ENCODE assay signal across 15 cellular contexts in the genomic region with DNA sequence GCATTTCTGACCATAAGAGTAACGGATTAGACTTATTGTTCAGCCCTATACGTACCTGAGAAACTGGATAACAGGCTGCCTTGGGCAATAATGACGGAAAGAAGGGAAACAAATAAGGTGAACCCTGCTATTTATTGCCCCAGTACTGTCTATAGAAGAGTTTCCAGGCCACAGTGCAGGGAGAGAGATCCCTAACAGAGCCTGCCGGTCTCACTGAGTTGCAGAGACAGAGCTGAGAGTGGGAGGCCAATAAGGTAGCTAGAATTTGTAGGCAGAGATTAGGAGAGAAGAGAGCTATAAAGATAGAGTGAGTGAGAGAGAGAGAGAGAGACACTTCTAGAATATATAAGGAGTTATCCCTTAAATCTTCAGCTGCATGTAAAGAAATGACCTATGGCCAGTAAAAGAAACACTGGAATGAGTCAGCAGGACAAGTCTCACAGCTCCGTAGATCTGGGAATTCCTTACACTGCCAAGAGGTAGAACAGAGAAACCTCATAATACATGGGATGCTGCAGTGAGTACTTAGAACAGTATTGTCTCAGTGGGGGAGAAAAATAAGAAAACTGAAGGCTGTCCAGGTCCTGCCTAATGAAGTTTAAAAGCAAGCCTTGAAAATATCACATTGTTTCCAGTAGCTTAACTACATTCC. TPM values are rescaled to one million over a fixed set of nuclear protein-coding genes. Genes with fewer than 3 reads are reported as not detected.
DNase-seq lines count a peak whose midpoint lies in the region; ATAC-seq, FAIRE-seq and TF ChIP-seq lines count a peak whose summit lies in the region.
"Had no signal": no experiment of that assay in that cellular context is flagged by ENCODE, and none has a peak within 500 bp of the region (broad histone marks: within the 10 kb centered on the region; RNA-seq: fewer than 3 reads in every experiment).

No MANE protein-coding gene starts in this region.

- DNase-seq in A172 (ENCODE audit: low spot score): peak; percentile 67
- DNase-seq in H54 (ENCODE audit: insufficient read length, low spot score): peak; percentile 11
- DNase-seq in astrocyte of the cerebellum (ENCODE audit: low read depth): peak; percentile 49
- DNase-seq in fibroblast of villous mesenchyme (ENCODE audit: low read depth): peak; percentile 84
- no peak for DNase-seq in mesothelial cell of epicardium (ENCODE audit: low spot score in 2 of 2, unreplicated experiment in 2 of 2)
- DNase-seq in activated naive CD8-positive, alpha-beta T cell treated with anti-CD3 and anti-CD28 coated beads for 36 hours: no peak
- DNase-seq: activated CD4-positive, alpha-beta memory T cell treated with anti-CD3 and anti-CD28 coated beads for 36 hours; NCI-H146; NCI-H524; pancreas; T-helper 9 cell; tibial artery had no signal

- H3K4me1 Mint-ChIP-seq in mesothelial cell of epicardium: no peaks in the 10 kb centered on the region
- H3K4me1 Mint-ChIP-seq in activated naive CD8-positive, alpha-beta T cell treated with anti-CD3 and anti-CD28 coated beads for 36 hours: no peaks in the 10 kb centered on the region

- no peak overlapping the region for H3K4me3 Mint-ChIP-seq in mesothelial cell of epicardium
- H3K4me3 Mint-ChIP-seq in activated naive CD8-positive, alpha-beta T cell treated with anti-CD3 and anti-CD28 coated beads for 36 hours: no peak overlapping the region
- H3K4me3 Mint-ChIP-seq: activated CD4-positive, alpha-beta memory T cell treated with anti-CD3 and anti-CD28 coated beads for 36 hours had no signal

- no peaks in the 10 kb centered on the region for H3K9me3 Mint-ChIP-seq in mesothelial cell of epicardium
- no peaks in the 10 kb centered on the region for H3K9me3 Mint-ChIP-seq in activated naive CD8-positive, alpha-beta T cell treated with anti-CD3 and anti-CD28 coated beads for 36 hours
- H3K9me3 Mint-ChIP-seq: activated CD4-positive, alpha-beta memory T cell treated with anti-CD3 and anti-CD28 coated beads for 36 hours; activated T-helper 2 cell treated with anti-CD3 and anti-CD28 coated beads, Interferon-gamma antibody, Interleukin-2, Interleukin-4, amounts not matched to agents 10 μg/mL and 5 μg/mL and 100 μg/mL, durations not matched to agents 14 hours and 24 hours and 36 hours had no signal

- no peak overlapping the region for H3K4me3 ChIP-seq in astrocyte of the cerebellum (ENCODE audit: low read depth, low read length)
- no peak overlapping the region for H3K4me3 ChIP-seq in fibroblast of villous mesenchyme (ENCODE audit: low read depth, low read length)
- H3K4me3 ChIP-seq: pancreas, tibial artery had no signal

- FAIRE-seq in H54 (lab: Jason Lieb, UNC): peak; percentile 96
- FAIRE-seq: pancreas had no signal

- no peaks in the 10 kb centered on the region for H3K27me3 Mint-ChIP-seq in mesothelial cell of epicardium (ENCODE audit: low read depth)
- no peaks in the 10 kb centered on the region for H3K27me3 Mint-ChIP-seq in activated naive CD8-positive, alpha-beta T cell treated with anti-CD3 and anti-CD28 coated beads for 36 hours
- H3K27me3 Mint-ChIP-seq: activated CD4-positive, alpha-beta memory T cell treated with anti-CD3 and anti-CD28 coated beads for 36 hours had no signal

- in situ Hi-C loops in astrocyte of the cerebellum (cut with HindIII; ENCODE audit: low sequenced_read_pairs): no loop called here

- ATAC-seq in HG03025 (IDR thresholded peaks at IDR 0.05; ENCODE audit: low FRiP score, unreplicated experiment) (no peak), GM18502 (IDR thresholded peaks at IDR 0.05; ENCODE audit: poor library complexity, unreplicated experiment) (no peak)
- ATAC-seq: pancreas had no signal

- TF ChIP-seq CTCF in astrocyte of the cerebellum (IDR thresholded peaks at IDR 0.05; ENCODE audit: low read depth, low read length, missing control alignments): no peak
- TF ChIP-seq CTCF in fibroblast of villous mesenchyme (IDR thresholded peaks at IDR 0.05; ENCODE audit: insufficient read depth, low read depth, low read length): no peak
- no peak for TF ChIP-seq CTCF in mesothelial cell of epicardium (IDR thresholded peaks at IDR 0.05; ENCODE audit: unreplicated experiment)

- no peak for TF ChIP-seq POLR2A in H54 (IDR thresholded peaks at IDR 0.05; ENCODE audit: low read depth, low read length)

- peaks cover 15% of the 10 kb centered on the region for H3K36me3 Mint-ChIP-seq in mesothelial cell of epicardium
- peaks cover 2% of the 10 kb centered on the region for H3K36me3 Mint-ChIP-seq in activated naive CD8-positive, alpha-beta T cell treated with anti-CD3 and anti-CD28 coated beads for 36 hours
- H3K36me3 Mint-ChIP-seq: activated CD4-positive, alpha-beta memory T cell treated with anti-CD3 and anti-CD28 coated beads for 36 hours had no signal

- no peak overlapping the region for H3K27ac Mint-ChIP-seq in mesothelial cell of epicardium
- no peak overlapping the region for H3K27ac Mint-ChIP-seq in activated naive CD8-positive, alpha-beta T cell treated with anti-CD3 and anti-CD28 coated beads for 36 hours
- H3K27ac Mint-ChIP-seq: activated CD4-positive, alpha-beta memory T cell treated with anti-CD3 and anti-CD28 coated beads for 36 hours; activated T-helper 2 cell treated with anti-CD3 and anti-CD28 coated beads, Interferon-gamma antibody, Interleukin-2, Interleukin-4, amounts not matched to agents 10 μg/mL and 5 μg/mL and 100 μg/mL, durations not matched to agents 14 hours and 24 hours and 36 hours had no signal

RNA-seq across cellular contexts. Expression of a gene that starts 51.8 kb away (rescaled TPM):
- 4.0 and 11.1 TPM in 2 replicates for total RNA-seq in A172 (2014; rRNA removed; shearing (Covaris generic))
- total RNA-seq in fibroblast of villous mesenchyme: 3.9 and 5.2 TPM in 2 replicates
- total RNA-seq in mesothelial cell of epicardium: 9.0 to 14.1 TPM (median 11.1 TPM) in 3 replicates
- total RNA-seq in activated naive CD8-positive, alpha-beta T cell treated with anti-CD3 and anti-CD28 coated beads for 36 hours: under 1 TPM; 0.28 to 0.58 TPM
- total RNA-seq: activated CD4-positive, alpha-beta memory T cell treated with anti-CD3 and anti-CD28 coated beads for 36 hours had no signal

Comparison
In these comparisons a context has a peak if more than half of its experiments do, and no peak if none do; other contexts are left out.
1. DNase-seq: peak in A172 (single experiment), H54 (single experiment), astrocyte of the cerebellum (single experiment) and fibroblast of villous mesenchyme (single experiment); none in mesothelial cell of epicardium (0 of 2) and activated naive CD8-positive, alpha-beta T cell treated with anti-CD3 and anti-CD28 coated beads for 36 hours (single experiment).